Comparison of ENCODE assay signal across 3 cellular contexts in the genomic region with DNA sequence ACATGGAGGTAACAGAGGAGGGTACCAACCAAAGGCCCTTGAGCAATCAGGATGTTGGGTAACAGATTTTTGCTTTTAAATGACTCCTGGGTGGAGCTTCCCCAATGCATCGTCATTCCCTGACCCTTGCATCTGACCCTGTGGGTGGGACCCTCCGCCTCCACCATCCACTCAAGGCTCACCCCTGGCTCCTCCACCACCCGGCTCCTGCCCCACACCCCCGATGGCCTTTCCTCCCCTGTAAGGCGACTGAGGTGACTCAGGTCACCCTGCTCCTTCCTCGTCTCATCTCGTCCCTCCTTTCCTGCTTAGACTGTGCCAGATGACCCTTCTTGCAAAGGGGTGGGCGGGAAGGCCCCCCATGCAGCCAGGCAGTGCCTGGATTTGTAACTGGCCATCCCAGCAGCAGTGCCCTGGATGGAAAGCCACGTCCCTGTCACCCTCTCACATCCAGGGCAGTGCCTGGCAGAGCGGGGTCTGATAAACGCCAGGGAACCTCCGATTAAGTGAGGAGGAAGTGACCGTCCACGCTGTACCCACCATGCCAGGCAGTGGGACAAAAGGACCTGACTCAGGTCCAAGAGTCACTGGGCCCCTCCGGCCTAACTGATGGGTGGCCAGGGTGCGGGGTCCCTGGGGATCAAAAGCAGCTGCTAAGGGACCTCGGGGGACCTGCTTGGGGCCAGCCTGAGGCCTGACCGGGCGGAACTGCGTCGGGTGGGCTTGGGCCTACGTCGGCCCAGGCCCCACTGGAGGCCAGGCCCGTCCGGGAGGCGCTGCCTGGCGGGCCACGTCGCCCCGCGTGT.
A peak's percentile ranks its signal among the peaks of the same experiment; 100 is the strongest.
TF ChIP-seq lines count a peak whose summit lies in the region.

No MANE protein-coding gene starts in this region.

TF ChIP-seq in IMR-90, 13 proteins besides CTCF, POLR2A, EP300 and RAD21:
- TF ChIP-seq RCOR1 (IDR thresholded peaks at IDR 0.05; ENCODE audit: insufficient replicate concordance, low read length): no peak
- TF ChIP-seq, protein P1, sequence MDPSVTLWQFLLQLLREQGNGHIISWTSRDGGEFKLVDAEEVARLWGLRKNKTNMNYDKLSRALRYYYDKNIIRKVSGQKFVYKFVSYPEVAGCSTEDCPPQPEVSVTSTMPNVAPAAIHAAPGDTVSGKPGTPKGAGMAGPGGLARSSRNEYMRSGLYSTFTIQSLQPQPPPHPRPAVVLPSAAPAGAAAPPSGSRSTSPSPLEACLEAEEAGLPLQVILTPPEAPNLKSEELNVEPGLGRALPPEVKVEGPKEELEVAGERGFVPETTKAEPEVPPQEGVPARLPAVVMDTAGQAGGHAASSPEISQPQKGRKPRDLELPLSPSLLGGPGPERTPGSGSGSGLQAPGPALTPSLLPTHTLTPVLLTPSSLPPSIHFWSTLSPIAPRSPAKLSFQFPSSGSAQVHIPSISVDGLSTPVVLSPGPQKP (IDR thresholded peaks at IDR 0.05; ENCODE audit: borderline replicate concordance, low read depth, low read length): no peak
- TF ChIP-seq CEBPB (IDR thresholded peaks at IDR 0.05; ENCODE audit: low read depth, low read length): 0 out of 2 replicates have a peak, but pooled peaks have one; percentile 13
- no peak for TF ChIP-seq MAFK (IDR thresholded peaks at IDR 0.05; ENCODE audit: low read depth, low read length)
- no peak for TF ChIP-seq MXI1 (IDR thresholded peaks at IDR 0.05; ENCODE audit: borderline replicate concordance, low read depth, low read length)
- no peak for TF ChIP-seq SMC3 (IDR thresholded peaks at IDR 0.05; ENCODE audit: low read depth, low read length)
- no peak for TF ChIP-seq BHLHE40 (IDR thresholded peaks at IDR 0.05; ENCODE audit: low read depth, low read length)

TF ChIP-seq in K562, 482 proteins besides CTCF, POLR2A, EP300 and RAD21:
- TF ChIP-seq ILK (tag; IDR thresholded peaks at IDR 0.05; ENCODE audit: borderline replicate concordance, low read depth) (no peak), ZBTB11 (CRISPR knock-in tag; IDR thresholded peaks at IDR 0.05) (peak in 1 of 3 experiments; percentile 36; a peak in 1 of 6 replicates), EGR1 (conservative IDR thresholded peaks at IDR 0.05) (peak; percentile 60)

TF ChIP-seq in liver, 16 proteins besides CTCF, POLR2A, EP300 and RAD21:
- TF ChIP-seq GABPA (IDR thresholded peaks at IDR 0.05 in 1 of 2, conservative IDR thresholded peaks at IDR 0.05 in 1 of 2) (no peak), HNF4A (conservative IDR thresholded peaks at IDR 0.05) (no peak), SP1 (IDR thresholded peaks at IDR 0.05) (no peak), EGR1 (IDR thresholded peaks at IDR 0.05; ENCODE audit: low read depth in 2 of 2) (no peak), NR2F2 (IDR thresholded peaks at IDR 0.05) (no peak), HNF4G (IDR thresholded peaks at IDR 0.05) (no peak), JUND (IDR thresholded peaks at IDR 0.05) (no peak), TAF1 (conservative IDR thresholded peaks at IDR 0.05) (no peak)
- TF ChIP-seq, protein P2, sequence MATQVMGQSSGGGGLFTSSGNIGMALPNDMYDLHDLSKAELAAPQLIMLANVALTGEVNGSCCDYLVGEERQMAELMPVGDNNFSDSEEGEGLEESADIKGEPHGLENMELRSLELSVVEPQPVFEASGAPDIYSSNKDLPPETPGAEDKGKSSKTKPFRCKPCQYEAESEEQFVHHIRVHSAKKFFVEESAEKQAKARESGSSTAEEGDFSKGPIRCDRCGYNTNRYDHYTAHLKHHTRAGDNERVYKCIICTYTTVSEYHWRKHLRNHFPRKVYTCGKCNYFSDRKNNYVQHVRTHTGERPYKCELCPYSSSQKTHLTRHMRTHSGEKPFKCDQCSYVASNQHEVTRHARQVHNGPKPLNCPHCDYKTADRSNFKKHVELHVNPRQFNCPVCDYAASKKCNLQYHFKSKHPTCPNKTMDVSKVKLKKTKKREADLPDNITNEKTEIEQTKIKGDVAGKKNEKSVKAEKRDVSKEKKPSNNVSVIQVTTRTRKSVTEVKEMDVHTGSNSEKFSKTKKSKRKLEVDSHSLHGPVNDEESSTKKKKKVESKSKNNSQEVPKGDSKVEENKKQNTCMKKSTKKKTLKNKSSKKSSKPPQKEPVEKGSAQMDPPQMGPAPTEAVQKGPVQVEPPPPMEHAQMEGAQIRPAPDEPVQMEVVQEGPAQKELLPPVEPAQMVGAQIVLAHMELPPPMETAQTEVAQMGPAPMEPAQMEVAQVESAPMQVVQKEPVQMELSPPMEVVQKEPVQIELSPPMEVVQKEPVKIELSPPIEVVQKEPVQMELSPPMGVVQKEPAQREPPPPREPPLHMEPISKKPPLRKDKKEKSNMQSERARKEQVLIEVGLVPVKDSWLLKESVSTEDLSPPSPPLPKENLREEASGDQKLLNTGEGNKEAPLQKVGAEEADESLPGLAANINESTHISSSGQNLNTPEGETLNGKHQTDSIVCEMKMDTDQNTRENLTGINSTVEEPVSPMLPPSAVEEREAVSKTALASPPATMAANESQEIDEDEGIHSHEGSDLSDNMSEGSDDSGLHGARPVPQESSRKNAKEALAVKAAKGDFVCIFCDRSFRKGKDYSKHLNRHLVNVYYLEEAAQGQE (IDR thresholded peaks at IDR 0.05): no peak
